In the genomic region with DNA sequence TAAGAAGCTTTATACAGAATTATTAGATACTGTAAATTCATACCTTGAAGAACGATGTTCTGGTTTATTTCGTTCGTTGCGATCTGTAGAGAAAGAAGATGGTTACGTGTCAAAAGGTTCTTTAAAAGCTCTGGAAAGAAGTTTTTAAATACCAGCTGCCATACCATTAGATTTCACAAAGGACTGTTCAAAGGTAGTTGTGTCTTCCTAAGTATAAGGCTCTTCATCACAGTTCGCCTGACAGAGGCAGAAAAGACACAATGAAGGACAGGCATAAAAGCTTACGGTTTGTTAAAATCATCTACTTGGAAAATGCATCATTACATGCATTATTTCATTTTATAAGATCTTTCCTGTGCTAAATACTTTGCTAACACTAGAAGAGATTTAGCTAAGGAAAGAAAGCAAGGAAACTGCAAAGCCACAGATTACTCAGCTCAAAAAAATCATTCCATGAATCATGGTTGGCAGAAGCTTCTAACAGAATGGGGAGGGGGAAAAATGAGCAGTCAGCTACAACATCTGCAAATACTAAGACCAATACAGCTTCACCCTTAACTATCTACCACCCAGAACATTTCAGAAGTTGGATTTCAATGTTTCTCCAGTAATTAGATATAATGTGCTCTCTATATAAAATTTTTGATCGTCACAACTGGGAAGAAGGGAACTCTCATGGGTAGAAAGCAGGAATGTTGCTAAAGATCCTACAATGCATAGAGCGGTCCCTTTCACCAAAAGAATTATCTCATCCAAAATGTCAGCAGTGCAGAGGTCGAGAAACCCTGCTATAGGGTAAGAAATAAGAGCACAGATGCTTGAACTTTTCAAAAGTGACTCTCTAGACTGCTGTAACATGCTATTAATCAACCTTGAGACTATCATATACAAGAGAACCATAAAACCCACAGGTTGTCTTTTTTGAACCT, we compare ENCODE assay signal across 1 cellular context.
TF ChIP-seq lines count a peak whose summit lies in the region.

No MANE protein-coding gene starts in this region.

TF ChIP-seq in HepG2, 621 proteins besides CTCF, POLR2A, EP300 and RAD21 (continued from another document):
- TF ChIP-seq FLYWCH1 (CRISPR knock-in tag; IDR thresholded peaks at IDR 0.05) (no peak), ZNF232 (CRISPR knock-in tag; IDR thresholded peaks at IDR 0.05; ENCODE audit: borderline replicate concordance) (no peak), ZNF619 (CRISPR knock-in tag; IDR thresholded peaks at IDR 0.05) (no peak), NFYC (CRISPR knock-in tag; IDR thresholded peaks at IDR 0.05) (no peak), MTF2 (CRISPR knock-in tag; IDR thresholded peaks at IDR 0.05; ENCODE audit: borderline replicate concordance) (no peak)
- TF ChIP-seq, protein P1, sequence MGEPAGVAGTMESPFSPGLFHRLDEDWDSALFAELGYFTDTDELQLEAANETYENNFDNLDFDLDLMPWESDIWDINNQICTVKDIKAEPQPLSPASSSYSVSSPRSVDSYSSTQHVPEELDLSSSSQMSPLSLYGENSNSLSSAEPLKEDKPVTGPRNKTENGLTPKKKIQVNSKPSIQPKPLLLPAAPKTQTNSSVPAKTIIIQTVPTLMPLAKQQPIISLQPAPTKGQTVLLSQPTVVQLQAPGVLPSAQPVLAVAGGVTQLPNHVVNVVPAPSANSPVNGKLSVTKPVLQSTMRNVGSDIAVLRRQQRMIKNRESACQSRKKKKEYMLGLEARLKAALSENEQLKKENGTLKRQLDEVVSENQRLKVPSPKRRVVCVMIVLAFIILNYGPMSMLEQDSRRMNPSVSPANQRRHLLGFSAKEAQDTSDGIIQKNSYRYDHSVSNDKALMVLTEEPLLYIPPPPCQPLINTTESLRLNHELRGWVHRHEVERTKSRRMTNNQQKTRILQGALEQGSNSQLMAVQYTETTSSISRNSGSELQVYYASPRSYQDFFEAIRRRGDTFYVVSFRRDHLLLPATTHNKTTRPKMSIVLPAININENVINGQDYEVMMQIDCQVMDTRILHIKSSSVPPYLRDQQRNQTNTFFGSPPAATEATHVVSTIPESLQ (CRISPR knock-in tag; conservative IDR thresholded peaks at IDR 0.05), result no peak
- TF ChIP-seq, protein P2, sequence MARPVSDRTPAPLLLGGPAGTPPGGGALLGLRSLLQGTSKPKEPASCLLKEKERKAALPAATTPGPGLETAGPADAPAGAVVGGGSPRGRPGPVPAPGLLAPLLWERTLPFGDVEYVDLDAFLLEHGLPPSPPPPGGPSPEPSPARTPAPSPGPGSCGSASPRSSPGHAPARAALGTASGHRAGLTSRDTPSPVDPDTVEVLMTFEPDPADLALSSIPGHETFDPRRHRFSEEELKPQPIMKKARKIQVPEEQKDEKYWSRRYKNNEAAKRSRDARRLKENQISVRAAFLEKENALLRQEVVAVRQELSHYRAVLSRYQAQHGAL (CRISPR knock-in tag; IDR thresholded peaks at IDR 0.05; ENCODE audit: not compliant biosample characterization), result no peak
